ENCODE assay signal across 8 cellular contexts in genomic region chr15:48810414-48811324, GRCh38. TPM values are rescaled to one million over a fixed set of nuclear protein-coding genes. Genes with fewer than 3 reads are reported as not detected.
A peak's percentile ranks its signal among the peaks of the same experiment; 100 is the strongest.
DNase-seq lines count a peak whose midpoint lies in the region; ATAC-seq, FAIRE-seq and TF ChIP-seq lines count a peak whose summit lies in the region.

CEP152 (minus strand) TSS chr15:48811069; CDS start chr15:48805649, 5,420 bp downstream.

- ATAC-seq in HG02973 (IDR thresholded peaks at IDR 0.05; ENCODE audit: unreplicated experiment) (peak; percentile 96), right cardiac atrium (peak; percentile 99)

- H3K4me1 ChIP-seq in ascending aorta (peaks cover 3% of the 10 kb centered on the region in 2 donors), right cardiac atrium (ENCODE audit: control insufficient read depth, insufficient read depth, low read length) (peaks cover 3% of the 10 kb centered on the region), vagina (peaks cover 19% of the 10 kb centered on the region)

- peak; percentile 99 for FAIRE-seq in GM18507 (lab: Jason Lieb, UNC)

- intact Hi-C loops in T-helper 2 cell treated with Interferon-gamma antibody and Interleukin-4, amounts not matched to agents 100 ng/mL and 5 ng/mL, for 36 hours (cut with micrococcal nuclease): loop anchor here (1.0 to 5.0 kb wide), 7 partner anchors 14 to 810 kb away; partner anchors contain the start of genes COPS2, DUT, EID1 and FAM227B
- intact Hi-C loops in ascending aorta (cut with DNase I) (loop anchor here (5.0 kb wide), 1 partner anchor 163 kb away; the partner anchor contains the start of gene FBN1), right cardiac atrium (cut with DNase I) (no loop called here), vagina (cut with DNase I) (no loop called here)

- WGBS in right cardiac atrium: under 1% methylated on average over 51 of the region's 51 CpGs

- TF ChIP-seq CTCF in ascending aorta (IDR thresholded peaks at IDR 0.05) (no peak), vagina (IDR thresholded peaks at IDR 0.05) (no peak)

- H3K4me3 ChIP-seq in ascending aorta (peak within 1 kb of the TSS; percentile 65 to 96), right cardiac atrium (ENCODE audit: low read length) (peak within 1 kb of the TSS; percentile 73), vagina (peak within 1 kb of the TSS; percentile 76 to 81)

- H3K27me3 ChIP-seq in ascending aorta: no peaks in the 10 kb centered on the region
- no peaks in the 10 kb centered on the region for H3K27me3 ChIP-seq in right cardiac atrium (ENCODE audit: control insufficient read depth, insufficient read depth)
- no peaks in the 10 kb centered on the region for H3K27me3 ChIP-seq in vagina

- H3K9me3 ChIP-seq in ascending aorta (no peaks in the 10 kb centered on the region), right cardiac atrium (ENCODE audit: control insufficient read depth, low read length) (no peaks in the 10 kb centered on the region), vagina (no peaks in the 10 kb centered on the region)

- no peak for TF ChIP-seq POLR2A in vagina (IDR thresholded peaks at IDR 0.05)

- no peaks in the 10 kb centered on the region for H3K36me3 ChIP-seq in ascending aorta
- no peaks in the 10 kb centered on the region for H3K36me3 ChIP-seq in vagina

- H3K27ac ChIP-seq in ascending aorta: peak within 1 kb of the TSS in 1 of 2 donors; percentile 37
- H3K27ac ChIP-seq in right cardiac atrium (ENCODE audit: low read length): no peak within 1 kb of the TSS
- H3K27ac ChIP-seq in vagina: peak within 1 kb of the TSS; percentile 68

- DNase-seq in GM18507 (ENCODE audit: extremely low spot score, insufficient read length, low read depth): peak; percentile 86
- DNase-seq in NCI-H1930 (lab: John Stamatoyannopoulos, UW): peak; percentile 94 to 98
- DNase-seq in ascending aorta (ENCODE audit: low spot score in 2 of 2): peak; percentile 97 to 99
- DNase-seq in right cardiac atrium: peak; percentile 98
- DNase-seq in pulmonary artery endothelial cell (ENCODE audit: low read depth, low spot score): peak; percentile 99
- peak; percentile 98 for DNase-seq in vagina (ENCODE audit: extremely low spot score in 2 of 2)

RNA-seq across cellular contexts. Expression of gene CEP152, which starts in this region (rescaled TPM):
- total RNA-seq in T-helper 2 cell treated with Interferon-gamma antibody and Interleukin-4, amounts not matched to agents 100 ng/mL and 5 ng/mL, for 36 hours: 28.9 and 31.8 TPM in 2 replicates
- total RNA-seq in ascending aorta (1.1 TPM), right cardiac atrium (1 to 10 TPM; 2.1 to 2.8 (median 2.6) TPM), pulmonary artery endothelial cell (6.7 and 19.5 TPM in 2 replicates), vagina (4.4 TPM)
- polyA plus RNA-seq in right cardiac atrium: 1.0 TPM

Comparison
In these comparisons a context has a peak if more than half of its experiments do, and no peak if none do; other contexts are left out.
1. intact Hi-C loops: an anchor here in T-helper 2 cell treated with Interferon-gamma antibody and Interleukin-4, amounts not matched to agents 100 ng/mL and 5 ng/mL, for 36 hours (1.0 to 5.0 kb wide) and ascending aorta (5.0 kb wide); none called in right cardiac atrium and vagina.